In genomic region chr3:53705024-53705750, GRCh38 we compare ENCODE assay signal across 22 cellular contexts.
A peak's percentile ranks its signal among the peaks of the same experiment; 100 is the strongest.
DNase-seq lines count a peak whose midpoint lies in the region; ATAC-seq and TF ChIP-seq lines count a peak whose summit lies in the region.
"Had no signal": no experiment of that assay in that cellular context is flagged by ENCODE, and none has a peak within 500 bp of the region (broad histone marks: within the 10 kb centered on the region; RNA-seq: fewer than 3 reads in every experiment).

No MANE protein-coding gene starts in this region.

- H3K9me3 ChIP-seq in stomach (no peaks in the 10 kb centered on the region), Karpas-422 (ENCODE audit: low read length) (no peaks in the 10 kb centered on the region)
- H3K9me3 ChIP-seq: SJCRH30, testis had no signal

- H3K27ac ChIP-seq in stomach (no peak overlapping the region), Karpas-422 (ENCODE audit: low read length) (no peak overlapping the region)
- H3K27ac ChIP-seq: SJCRH30, testis had no signal

- H3K27me3 Mint-ChIP-seq in activated CD8-positive, alpha-beta T cell treated with anti-CD3 and anti-CD28 coated beads, Interleukin-2, amount 10 ng/mL, durations not matched to agents 7 days and 5 days (ENCODE audit: low read depth): peaks cover 2% of the 10 kb centered on the region
- H3K27me3 Mint-ChIP-seq in activated CD8-positive, alpha-beta T cell treated with anti-CD3 and anti-CD28 coated beads for 36 hours: no peaks in the 10 kb centered on the region
- H3K27me3 Mint-ChIP-seq in WTC11 (ENCODE audit: low read depth): no peaks in the 10 kb centered on the region; the same call in 1 of the 2 replicates
- H3K27me3 Mint-ChIP-seq: activated B cell treated with CpG ODN at 0.5 μM for 24 hours had no signal

- H3K27me3 ChIP-seq in stomach: no peaks in the 10 kb centered on the region
- H3K27me3 ChIP-seq in Karpas-422 (ENCODE audit: low read length): no peaks in the 10 kb centered on the region
- H3K27me3 ChIP-seq: SJCRH30, testis had no signal

- no peak overlapping the region for H3K4me3 ChIP-seq in stomach
- no peak overlapping the region for H3K4me3 ChIP-seq in Karpas-422 (ENCODE audit: low read length)
- H3K4me3 ChIP-seq: SJCRH30, testis had no signal

- H3K36me3 Mint-ChIP-seq in activated CD8-positive, alpha-beta T cell treated with anti-CD3 and anti-CD28 coated beads, Interleukin-2, amount 10 ng/mL, durations not matched to agents 7 days and 5 days (ENCODE audit: low read depth): no peaks in the 10 kb centered on the region
- no peaks in the 10 kb centered on the region for H3K36me3 Mint-ChIP-seq in activated CD8-positive, alpha-beta T cell treated with anti-CD3 and anti-CD28 coated beads for 36 hours (ENCODE audit: low read depth)
- no peaks in the 10 kb centered on the region for H3K36me3 Mint-ChIP-seq in WTC11
- H3K36me3 Mint-ChIP-seq: CD8-positive, alpha-beta T cell had no signal

- no peak overlapping the region for H2AFZ ChIP-seq in Karpas-422 (ENCODE audit: low read length)

- H3K9ac ChIP-seq in Karpas-422 (ENCODE audit: low read length): no peak overlapping the region

- no peak overlapping the region for H3K27ac Mint-ChIP-seq in activated CD8-positive, alpha-beta T cell treated with anti-CD3 and anti-CD28 coated beads, Interleukin-2, amount 10 ng/mL, durations not matched to agents 7 days and 5 days
- H3K27ac Mint-ChIP-seq in activated CD8-positive, alpha-beta T cell treated with anti-CD3 and anti-CD28 coated beads for 36 hours: no peak overlapping the region
- H3K27ac Mint-ChIP-seq in WTC11: peak overlapping the region; percentile 24; the same call in 1 of the 2 replicates
- H3K27ac Mint-ChIP-seq: activated B cell treated with CpG ODN at 0.5 μM for 24 hours; CD8-positive, alpha-beta T cell; T-helper 17 cell had no signal

- no peaks in the 10 kb centered on the region for H3K9me2 ChIP-seq in Karpas-422 (replicated peaks; ENCODE audit: insufficient read depth, low read length)

- H3K4me3 Mint-ChIP-seq in activated CD8-positive, alpha-beta T cell treated with anti-CD3 and anti-CD28 coated beads, Interleukin-2, amount 10 ng/mL, durations not matched to agents 7 days and 5 days: no peak overlapping the region
- H3K4me3 Mint-ChIP-seq in activated CD8-positive, alpha-beta T cell treated with anti-CD3 and anti-CD28 coated beads for 36 hours: no peak overlapping the region
- H3K4me3 Mint-ChIP-seq in WTC11: no peak overlapping the region
- H3K4me3 Mint-ChIP-seq: activated B cell treated with CpG ODN at 0.5 μM for 24 hours; CD8-positive, alpha-beta T cell; T-helper 17 cell had no signal

- H4K20me1 ChIP-seq in Karpas-422 (ENCODE audit: insufficient read depth, low read depth, low read length): no peaks in the 10 kb centered on the region

- TF ChIP-seq CTCF in activated CD8-positive, alpha-beta T cell treated with anti-CD3 and anti-CD28 coated beads for 36 hours (IDR thresholded peaks at IDR 0.05): no peak
- TF ChIP-seq CTCF in WTC11 (IDR thresholded peaks at IDR 0.05): no peak
- TF ChIP-seq CTCF in stomach (IDR thresholded peaks at IDR 0.05): no peak

- no peaks in the 10 kb centered on the region for H3K9me3 Mint-ChIP-seq in activated CD8-positive, alpha-beta T cell treated with anti-CD3 and anti-CD28 coated beads, Interleukin-2, amount 10 ng/mL, durations not matched to agents 7 days and 5 days (ENCODE audit: insufficient read depth)
- H3K9me3 Mint-ChIP-seq in activated CD8-positive, alpha-beta T cell treated with anti-CD3 and anti-CD28 coated beads for 36 hours: no peaks in the 10 kb centered on the region
- H3K9me3 Mint-ChIP-seq in WTC11: no peaks in the 10 kb centered on the region
- H3K9me3 Mint-ChIP-seq: activated B cell treated with CpG ODN at 0.5 μM for 24 hours; CD8-positive, alpha-beta T cell had no signal

- 64 to 82% (median 69%) methylated on average over 11 of the region's 11 CpGs for WGBS in stomach, 5 donors

- H3K4me1 Mint-ChIP-seq in activated CD8-positive, alpha-beta T cell treated with anti-CD3 and anti-CD28 coated beads, Interleukin-2, amount 10 ng/mL, durations not matched to agents 7 days and 5 days (ENCODE audit: low read depth): peaks cover 19% of the 10 kb centered on the region
- peaks cover 6% of the 10 kb centered on the region for H3K4me1 Mint-ChIP-seq in activated CD8-positive, alpha-beta T cell treated with anti-CD3 and anti-CD28 coated beads for 36 hours (ENCODE audit: low read depth)
- peaks cover 3% of the 10 kb centered on the region for H3K4me1 Mint-ChIP-seq in WTC11

- no peaks in the 10 kb centered on the region for H3K79me2 ChIP-seq in Karpas-422 (ENCODE audit: low read length)

- POLR2A ChIA-PET in activated CD8-positive, alpha-beta T cell treated with anti-CD3 and anti-CD28 coated beads, Interleukin-2, amount 10 ng/mL, durations not matched to agents 7 days and 5 days (lab: Charles Lee): no interaction called here
- POLR2A ChIA-PET in activated CD8-positive, alpha-beta T cell treated with anti-CD3 and anti-CD28 coated beads for 36 hours (lab: Charles Lee): no interaction called here
- POLR2A ChIA-PET in WTC11 (lab: Charles Lee): no interaction called here

- H3K36me3 ChIP-seq in stomach (no peaks in the 10 kb centered on the region), Karpas-422 (ENCODE audit: insufficient read depth, low read length) (no peaks in the 10 kb centered on the region)
- H3K36me3 ChIP-seq: SJCRH30 had no signal

- intact Hi-C loops in activated CD8-positive, alpha-beta T cell treated with anti-CD3 and anti-CD28 coated beads for 36 hours (cut with micrococcal nuclease): no loop called here
- intact Hi-C loops in stomach (cut with DNase I; ENCODE audit: low total_unique reads): no loop called here

- no peak for TF ChIP-seq POLR2A in stomach (IDR thresholded peaks at IDR 0.05)

- TF ChIP-seq EP300 in stomach (IDR thresholded peaks at IDR 0.05): no peak

- H3K4me1 ChIP-seq in stomach (peaks cover 5 to 14% (median 9%) of the 10 kb centered on the region in 4 donors), Karpas-422 (ENCODE audit: low read length) (no peaks in the 10 kb centered on the region)
- H3K4me1 ChIP-seq: SJCRH30 had no signal

- peak; percentile 16 for DNase-seq in activated CD8-positive, alpha-beta T cell treated with anti-CD3 and anti-CD28 coated beads, Interleukin-2, amount 10 ng/mL, durations not matched to agents 7 days and 5 days
- no peak for DNase-seq in activated CD8-positive, alpha-beta T cell treated with anti-CD3 and anti-CD28 coated beads for 36 hours
- DNase-seq in WTC11 (ENCODE audit: low spot score) (no peak), kidney glomerular epithelial cell (lab: John Stamatoyannopoulos, UW) (peak; percentile 13), stomach (peak; percentile 7), Karpas-422 (no peak)
- DNase-seq in activated CD4-positive, alpha-beta T cell treated with anti-CD3 and anti-CD28 coated beads, Interleukin-2, amount 50 U/mL, for 4 hours: no peak
- DNase-seq: activated B cell treated with CpG ODN at 0.5 μM for 24 hours; activated naive CD4-positive, alpha-beta T cell; amniotic stem cell; cerebellar nuclear complex; DMS79; effector CD4-positive, alpha-beta T cell; MV-4-11; NCI-H2171 treated with DMSO at 0.1 percent for 48 hours; occipital lobe; SJCRH30; T-helper 17 cell; testis had no signal

- CTCF ChIA-PET in activated CD8-positive, alpha-beta T cell treated with anti-CD3 and anti-CD28 coated beads, Interleukin-2, amount 10 ng/mL, durations not matched to agents 7 days and 5 days (lab: Charles Lee): interaction anchor here (1.3 kb wide), 1 partner anchor 9 kb away, joined by 5 read pairs; no protein-coding TSS in a partner anchor
- CTCF ChIA-PET in activated CD8-positive, alpha-beta T cell treated with anti-CD3 and anti-CD28 coated beads for 36 hours (lab: Charles Lee): no interaction called here
- CTCF ChIA-PET in WTC11 (lab: Charles Lee): interaction anchor here (1.4 kb wide), 2 partner anchors 8 to 211 kb away, joined by 3 to 6 read pairs; partner anchors contain the start of gene CACNA1D

- H3K4me2 ChIP-seq in Karpas-422 (ENCODE audit: low read depth, low read length, poor library complexity, severe bottlenecking): no peak overlapping the region

- ATAC-seq in activated CD8-positive, alpha-beta T cell treated with anti-CD3 and anti-CD28 coated beads, Interleukin-2, amount 10 ng/mL, durations not matched to agents 7 days and 5 days: no peak
- no peak for ATAC-seq in activated CD8-positive, alpha-beta T cell treated with anti-CD3 and anti-CD28 coated beads for 36 hours
- ATAC-seq in WTC11: no peak
- no peak for ATAC-seq in GM21367 (IDR thresholded peaks at IDR 0.05; ENCODE audit: unreplicated experiment)
- ATAC-seq: CD8-positive, alpha-beta T cell; sciatic nerve; T-helper 17 cell had no signal

TF ChIP-seq in WTC11, 78 proteins besides CTCF, POLR2A, EP300 and RAD21:
- TF ChIP-seq ZNF317 (CRISPR knock-in tag; IDR thresholded peaks at IDR 0.05; ENCODE audit: borderline replicate concordance, low read depth) (no peak), ZBTB21 (CRISPR knock-in tag; IDR thresholded peaks at IDR 0.05; ENCODE audit: borderline replicate concordance) (no peak), GTF2I (CRISPR knock-in tag; conservative IDR thresholded peaks at IDR 0.05) (no peak), ETV6 (CRISPR knock-in tag; IDR thresholded peaks at IDR 0.05) (no peak), ESRRA (CRISPR knock-in tag; IDR thresholded peaks at IDR 0.05; ENCODE audit: borderline replicate concordance) (no peak), ZNF425 (CRISPR knock-in tag; conservative IDR thresholded peaks at IDR 0.05) (no peak)
TF ChIP-seq in WTC11: peak in this region for 0.

Comparison
In these comparisons a context has a peak if more than half of its experiments do, and no peak if none do; other contexts are left out.
1. DNase-seq: peak in activated CD8-positive, alpha-beta T cell treated with anti-CD3 and anti-CD28 coated beads, Interleukin-2, amount 10 ng/mL, durations not matched to agents 7 days and 5 days (single experiment), kidney glomerular epithelial cell (single experiment) and stomach (single experiment); none in activated CD8-positive, alpha-beta T cell treated with anti-CD3 and anti-CD28 coated beads for 36 hours (single experiment), WTC11 (single experiment), activated CD4-positive, alpha-beta T cell treated with anti-CD3 and anti-CD28 coated beads, Interleukin-2, amount 50 U/mL, for 4 hours (0 of 2) and Karpas-422 (single experiment).